10 cellular contexts compared by ENCODE assay signal in genomic region chr22:41957941-41958556, GRCh38. TPM values are rescaled to one million over a fixed set of nuclear protein-coding genes. Genes with fewer than 3 reads are reported as not detected.
DNase-seq lines count a peak whose midpoint lies in the region; ATAC-seq lines count a peak whose summit lies in the region.
"Had no signal": no experiment of that assay in that cellular context is flagged by ENCODE, and none has a peak within 500 bp of the region (broad histone marks: within the 10 kb centered on the region; RNA-seq: fewer than 3 reads in every experiment).

No MANE protein-coding gene starts in this region.

- H3K4me3 Mint-ChIP-seq in activated naive CD4-positive, alpha-beta T cell treated with anti-CD3 and anti-CD28 coated beads, Interleukin-2, amount 50 U/mL, for 24 hours = peak overlapping the region; percentile 19
- H3K4me3 Mint-ChIP-seq in activated T-helper 17 cell treated with anti-CD3 and anti-CD28 coated beads, Interleukin-2, amount 50 U/mL, for 72 hours = no peak overlapping the region

- H3K27me3 ChIP-seq in iPS-20b (ENCODE audit: insufficient read depth, low read length) (peaks cover 11% of the 10 kb centered on the region), thymus (ENCODE audit: control insufficient read depth, insufficient read depth) (no peaks in the 10 kb centered on the region)

- H3K27me3 Mint-ChIP-seq in activated naive CD4-positive, alpha-beta T cell treated with anti-CD3 and anti-CD28 coated beads, Interleukin-2, amount 50 U/mL, for 24 hours = peaks cover 2% of the 10 kb centered on the region
- no peaks in the 10 kb centered on the region for H3K27me3 Mint-ChIP-seq in activated T-helper 17 cell treated with anti-CD3 and anti-CD28 coated beads, Interleukin-2, amount 50 U/mL, for 72 hours

- peak; percentile 52 for ATAC-seq in activated T-helper 17 cell treated with anti-CD3 and anti-CD28 coated beads, Interleukin-2, amount 50 U/mL, for 72 hours (replicated peaks)
- ATAC-seq in GM19035 (IDR thresholded peaks at IDR 0.05; ENCODE audit: unreplicated experiment) = no peak

- H3K9ac ChIP-seq in iPS-20b (ENCODE audit: low read depth, low read length) = no peak overlapping the region; the same call in 1 of the 2 replicates

- H3K27ac Mint-ChIP-seq in activated naive CD4-positive, alpha-beta T cell treated with anti-CD3 and anti-CD28 coated beads, Interleukin-2, amount 50 U/mL, for 24 hours = no peak overlapping the region
- H3K27ac Mint-ChIP-seq in activated T-helper 17 cell treated with anti-CD3 and anti-CD28 coated beads, Interleukin-2, amount 50 U/mL, for 72 hours = no peak overlapping the region

- H3K36me3 Mint-ChIP-seq in activated naive CD4-positive, alpha-beta T cell treated with anti-CD3 and anti-CD28 coated beads, Interleukin-2, amount 50 U/mL, for 24 hours = no peaks in the 10 kb centered on the region
- no peaks in the 10 kb centered on the region for H3K36me3 Mint-ChIP-seq in activated T-helper 17 cell treated with anti-CD3 and anti-CD28 coated beads, Interleukin-2, amount 50 U/mL, for 72 hours (ENCODE audit: low read depth)

- DNase-seq in activated naive CD4-positive, alpha-beta T cell (lab: John Stamatoyannopoulos, UW) = no peak
- no peak for DNase-seq in stimulated activated CD4-positive, alpha-beta T cell treated with anti-CD3 and anti-CD28 coated beads, Interleukin-15, amount 100 ng/mL, for 24 hours
- no peak for DNase-seq in ureter (ENCODE audit: low spot score)
- DNase-seq: NCI-H146 had no signal

- H3K9me3 ChIP-seq in iPS-20b (ENCODE audit: insufficient read depth, low read depth, low read length) (no peaks in the 10 kb centered on the region), thymus (ENCODE audit: control insufficient read depth) (no peaks in the 10 kb centered on the region)

- WGBS in thymus = 48% methylated on average over 23 of the region's 23 CpGs

- H3K4me1 ChIP-seq in iPS-20b (ENCODE audit: insufficient read depth, low read length) (peaks cover 5% of the 10 kb centered on the region; the same call in 1 of the 2 replicates), thymus (ENCODE audit: control insufficient read depth, insufficient read depth, low read length) (peaks cover 4% of the 10 kb centered on the region)

- H3K9me3 Mint-ChIP-seq in activated naive CD4-positive, alpha-beta T cell treated with anti-CD3 and anti-CD28 coated beads, Interleukin-2, amount 50 U/mL, for 24 hours = no peaks in the 10 kb centered on the region
- H3K9me3 Mint-ChIP-seq in activated T-helper 17 cell treated with anti-CD3 and anti-CD28 coated beads, Interleukin-2, amount 50 U/mL, for 72 hours = no peaks in the 10 kb centered on the region

- peak overlapping the region; percentile 50; the same call in 1 of the 2 replicates for H3K4me3 ChIP-seq in iPS-20b (ENCODE audit: low read length)
- peak overlapping the region; percentile 36 for H3K4me3 ChIP-seq in thymus (ENCODE audit: low read length)

- H3K27ac ChIP-seq in iPS-20b (ENCODE audit: low read length) (no peak overlapping the region), thymus (ENCODE audit: low read depth) (no peak overlapping the region)

- no peaks in the 10 kb centered on the region for H3K36me3 ChIP-seq in iPS-20b (ENCODE audit: insufficient read depth, low read depth, low read length)
- no peaks in the 10 kb centered on the region for H3K36me3 ChIP-seq in thymus (ENCODE audit: control insufficient read depth, insufficient read depth)

- peaks cover 4% of the 10 kb centered on the region for H3K4me1 Mint-ChIP-seq in activated naive CD4-positive, alpha-beta T cell treated with anti-CD3 and anti-CD28 coated beads, Interleukin-2, amount 50 U/mL, for 24 hours
- H3K4me1 Mint-ChIP-seq in activated T-helper 17 cell treated with anti-CD3 and anti-CD28 coated beads, Interleukin-2, amount 50 U/mL, for 72 hours = peaks cover 4% of the 10 kb centered on the region

RNA-seq across cellular contexts. Expression of gene CENPM, which starts 11.1 kb away (rescaled TPM):
- 10 to 100 TPM; 62.3 to 90.5 TPM for total RNA-seq in activated T-helper 17 cell treated with anti-CD3 and anti-CD28 coated beads, Interleukin-2, amount 50 U/mL, for 72 hours
- polyA plus RNA-seq in thymus = 13.1 TPM
- 1.2 TPM for total RNA-seq in ureter

RNA-seq across cellular contexts. Expression of gene SEPTIN3, which starts 11.2 kb away (rescaled TPM):
- 1 to 10 TPM; 2.1 to 4.1 TPM for total RNA-seq in activated T-helper 17 cell treated with anti-CD3 and anti-CD28 coated beads, Interleukin-2, amount 50 U/mL, for 72 hours
- 1.2 TPM for polyA plus RNA-seq in thymus
- total RNA-seq in ureter = 0.99 TPM

RNA-seq across cellular contexts. Expression of gene TNFRSF13C, which starts 31.4 kb away (rescaled TPM):
- 1 to 10 TPM; 2.7 to 7.7 TPM for total RNA-seq in activated T-helper 17 cell treated with anti-CD3 and anti-CD28 coated beads, Interleukin-2, amount 50 U/mL, for 72 hours
- polyA plus RNA-seq in thymus = 6.1 TPM
- 0.36 TPM for total RNA-seq in ureter

RNA-seq across cellular contexts. Expression of gene WBP2NL, which starts 40.5 kb away (rescaled TPM):
- total RNA-seq in activated T-helper 17 cell treated with anti-CD3 and anti-CD28 coated beads, Interleukin-2, amount 50 U/mL, for 72 hours = 1 to 10 TPM in 1 of 2 donors, under 1 TPM in 1; 0.50 to 2.1 TPM
- 2.2 TPM for polyA plus RNA-seq in thymus
- total RNA-seq in ureter = 4.2 TPM
- total RNA-seq: SK-MEL-5 had no signal

Comparison
In these comparisons a context has a peak if more than half of its experiments do, and no peak if none do; other contexts are left out.
1. RNA of gene CENPM, which starts 11.1 kb away (total RNA-seq): 62.3 to 90.5 TPM in activated T-helper 17 cell treated with anti-CD3 and anti-CD28 coated beads, Interleukin-2, amount 50 U/mL, for 72 hours; 1.2 TPM in ureter (single experiment); every median in the first group is over 10 times any median in the second.